ENCODE assay signal across 1 cellular context in the genomic region with DNA sequence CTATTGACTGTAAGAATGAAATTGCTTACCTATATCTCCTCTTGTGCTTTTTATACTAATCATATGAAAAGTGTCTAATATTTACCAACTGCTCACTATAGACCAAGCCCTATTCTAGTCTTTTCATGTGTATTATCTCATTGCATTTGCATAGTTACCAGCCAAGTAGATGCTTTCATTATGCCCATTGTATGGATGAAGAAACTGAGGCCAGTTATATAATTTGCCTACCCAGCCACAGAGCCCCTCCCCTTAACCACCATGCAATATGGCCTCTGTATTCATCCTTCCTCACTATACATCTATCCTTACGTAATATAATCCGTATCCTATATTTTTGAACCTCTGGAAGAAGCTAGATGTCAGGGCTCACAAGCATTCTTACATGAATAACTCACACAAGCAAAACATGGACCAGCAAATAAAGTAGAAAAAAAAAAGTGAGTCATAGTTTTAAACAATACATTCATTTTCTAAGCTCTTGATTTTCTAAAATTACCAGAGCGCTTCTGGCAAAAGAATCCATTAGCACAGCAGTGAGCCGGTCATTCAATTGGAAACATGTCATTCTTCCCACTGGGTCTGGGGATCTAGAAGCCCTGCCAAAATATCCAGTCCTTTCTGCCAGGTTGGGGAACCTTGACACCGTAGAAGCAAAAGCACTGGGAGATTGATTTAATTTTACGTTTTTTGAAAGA.
A peak's percentile ranks its signal among the peaks of the same experiment; 100 is the strongest.
TF ChIP-seq lines count a peak whose summit lies in the region.

No MANE protein-coding gene starts in this region.

TF ChIP-seq in H1, 55 proteins besides CTCF, POLR2A, EP300 and RAD21:
- TF ChIP-seq ZNF274 (IDR thresholded peaks at IDR 0.05; ENCODE audit: borderline replicate concordance, extremely low read depth, low read length) (no peak), KDM1A (IDR thresholded peaks at IDR 0.05; ENCODE audit: borderline replicate concordance, low read length) (peak; percentile 70; the same call in 1 of the 2 replicates)
